Comparison of ENCODE assay signal across 11 cellular contexts in genomic region chr16:11087691-11088431, GRCh38.
DNase-seq lines count a peak whose midpoint lies in the region; ATAC-seq, FAIRE-seq and TF ChIP-seq lines count a peak whose summit lies in the region.
"Had no signal": no experiment of that assay in that cellular context is flagged by ENCODE, and none has a peak within 500 bp of the region (broad histone marks: within the 10 kb centered on the region; RNA-seq: fewer than 3 reads in every experiment).

No MANE protein-coding gene starts in this region.

- no peak for TF ChIP-seq CTCF in WTC11 (IDR thresholded peaks at IDR 0.05)
- TF ChIP-seq CTCF in H1 (IDR thresholded peaks at IDR 0.05; ENCODE audit: control extremely low read depth in 1 of 3, insufficient read depth in 1 of 3, low read depth in 1 of 3, low read length in 3 of 3): no peak
- TF ChIP-seq CTCF in Calu3 (IDR thresholded peaks at IDR 0.05; ENCODE audit: unreplicated experiment): no peak

- no peaks in the 10 kb centered on the region for H3K27me3 Mint-ChIP-seq in WTC11 (ENCODE audit: low read depth)
- H3K27me3 Mint-ChIP-seq in stimulated activated naive CD8-positive, alpha-beta T cell treated with anti-CD3 and anti-CD28 coated beads, Interleukin-15, Interleukin-2, amounts not matched to agents 100 ng/mL and 50 ng/mL, for 24 hours: no peaks in the 10 kb centered on the region
- no peaks in the 10 kb centered on the region for H3K27me3 Mint-ChIP-seq in Calu3 (ENCODE audit: unreplicated experiment)

- no peak overlapping the region for H3K9ac ChIP-seq in H1 (replicated peaks in 1 of 4; ENCODE audit: extremely low read depth in 1 of 4, low read depth in 3 of 4, low read length in 3 of 4)

- H3K18ac ChIP-seq in H1 (ENCODE audit: extremely low read depth, low read length): peak overlapping the region; percentile 53; the same call in 1 of the 2 replicates

- no peak overlapping the region for H2BK120ac ChIP-seq in H1 (replicated peaks; ENCODE audit: low read depth, low read length)

- no peaks in the 10 kb centered on the region for H3K27me3 ChIP-seq in H1 (replicated peaks in 1 of 4; ENCODE audit: control insufficient read depth in 3 of 4, extremely low read depth in 1 of 4, insufficient read depth in 3 of 4, low read length in 3 of 4)
- H3K27me3 ChIP-seq: Peyer's patch had no signal

- H3K56ac ChIP-seq in H1 (replicated peaks; ENCODE audit: insufficient read length, low read depth, low read length): no peak overlapping the region

- no peak overlapping the region for H4K8ac ChIP-seq in H1 (ENCODE audit: extremely low read depth, insufficient read depth, low read length)

- TF ChIP-seq RAD21 in H1 (IDR thresholded peaks at IDR 0.05 in 1 of 2, conservative IDR thresholded peaks at IDR 0.05 in 1 of 2; ENCODE audit: low read depth in 2 of 2, low read length in 2 of 2): no peak

- no peak for FAIRE-seq in H1 (lab: Jason Lieb, UNC)

- H4K20me1 ChIP-seq in H1 (replicated peaks in 1 of 2; ENCODE audit: control insufficient read depth in 1 of 2, insufficient read depth in 2 of 2, low read length in 2 of 2): no peaks in the 10 kb centered on the region

- H3K36me3 Mint-ChIP-seq in WTC11 (no peaks in the 10 kb centered on the region), Calu3 (ENCODE audit: insufficient read depth, unreplicated experiment) (peaks cover 16% of the 10 kb centered on the region)
- H3K36me3 Mint-ChIP-seq in stimulated activated naive CD8-positive, alpha-beta T cell treated with anti-CD3 and anti-CD28 coated beads, Interleukin-15, Interleukin-2, amounts not matched to agents 100 ng/mL and 50 ng/mL, for 24 hours (ENCODE audit: low read depth): peaks cover 13% of the 10 kb centered on the region

- no peak overlapping the region for H3K4me2 ChIP-seq in H1 (ENCODE audit: insufficient read depth in 1 of 2, low read depth in 2 of 2, low read length in 2 of 2)

- H3K4me3 Mint-ChIP-seq in WTC11 (no peak overlapping the region), Calu3 (ENCODE audit: low read depth, unreplicated experiment) (no peak overlapping the region)
- no peak overlapping the region for H3K4me3 Mint-ChIP-seq in stimulated activated naive CD8-positive, alpha-beta T cell treated with anti-CD3 and anti-CD28 coated beads, Interleukin-15, Interleukin-2, amounts not matched to agents 100 ng/mL and 50 ng/mL, for 24 hours

- no peaks in the 10 kb centered on the region for H3K36me3 ChIP-seq in H1 (ENCODE audit: control insufficient read depth in 2 of 4, insufficient read depth in 4 of 4, low read length in 3 of 4)
- H3K36me3 ChIP-seq: Peyer's patch had no signal

- H2BK12ac ChIP-seq in H1 (ENCODE audit: low read depth, low read length): no peak overlapping the region

- no peaks in the 10 kb centered on the region for H3K79me1 ChIP-seq in H1 (ENCODE audit: low read depth, low read length)

- H2BK20ac ChIP-seq in H1 (ENCODE audit: low read length): no peak overlapping the region

- no peak overlapping the region for H2AFZ ChIP-seq in H1 (ENCODE audit: low read length)

- no peak overlapping the region for H3K14ac ChIP-seq in H1 (ENCODE audit: insufficient read length)

- BruUV-seq in Calu3 (replicated peaks; lab: Mats Ljungman, UMichigan): no TSS peak

- H3K27ac ChIP-seq in H1 (ENCODE audit: low read depth, low read length): no peak overlapping the region

- no peaks in the 10 kb centered on the region for H3K9me3 ChIP-seq in H1 (ENCODE audit: insufficient read depth in 2 of 2, low read depth in 1 of 2, low read length in 1 of 2)
- H3K9me3 ChIP-seq: Peyer's patch had no signal

- ATAC-seq in WTC11 (peak; percentile 44), HG03135 (IDR thresholded peaks at IDR 0.05; ENCODE audit: unreplicated experiment) (no peak)

- CTCF ChIA-PET in WTC11 (lab: Charles Lee): interaction anchor here (0.6 to 1.7 kb wide), 3 partner anchors 283 to 299 kb away, joined by 3 to 5 read pairs (median 4); no protein-coding TSS in a partner anchor
- CTCF ChIA-PET in H1 (lab: Charles Lee; ENCODE audit: partially characterized antibody): interaction anchor here (0.6 to 1.6 kb wide), 12 partner anchors 12 to 268 kb away, joined by 3 to 7 read pairs (median 3); no protein-coding TSS in a partner anchor
- CTCF ChIA-PET in Calu3 (lab: Charles Lee): interaction anchor here (0.5 kb wide), 1 partner anchor 1217 kb away, joined by 4 read pairs; no protein-coding TSS in a partner anchor

- no peaks in the 10 kb centered on the region for H3K79me2 ChIP-seq in H1 (ENCODE audit: control insufficient read depth in 1 of 2, insufficient read depth in 2 of 2, low read length in 2 of 2)

- no peak for TF ChIP-seq POLR2A in H1 (IDR thresholded peaks at IDR 0.05; ENCODE audit: control extremely low read depth in 1 of 2, low read depth in 2 of 2, low read length in 2 of 2)

- H3K4me1 ChIP-seq in H1 (replicated peaks in 1 of 4; ENCODE audit: control insufficient read depth in 3 of 4, insufficient read depth in 4 of 4, low read length in 3 of 4): peaks cover 0 to 9% (median 1%) of the 10 kb centered on the region in 4 experiments; a peak in 2 of 7 replicates

- H2BK5ac ChIP-seq in H1 (ENCODE audit: low read depth, low read length): 0 out of 2 replicates have a peak overlapping the region, but pooled peaks have one; percentile 3

- H3K27ac Mint-ChIP-seq in WTC11 (no peak overlapping the region), Calu3 (ENCODE audit: unreplicated experiment) (no peak overlapping the region)
- H3K27ac Mint-ChIP-seq in stimulated activated naive CD8-positive, alpha-beta T cell treated with anti-CD3 and anti-CD28 coated beads, Interleukin-15, Interleukin-2, amounts not matched to agents 100 ng/mL and 50 ng/mL, for 24 hours: peak overlapping the region; percentile 84

- H3K9me3 Mint-ChIP-seq in WTC11: no peaks in the 10 kb centered on the region
- no peaks in the 10 kb centered on the region for H3K9me3 Mint-ChIP-seq in stimulated activated naive CD8-positive, alpha-beta T cell treated with anti-CD3 and anti-CD28 coated beads, Interleukin-15, Interleukin-2, amounts not matched to agents 100 ng/mL and 50 ng/mL, for 24 hours
- no peaks in the 10 kb centered on the region for H3K9me3 Mint-ChIP-seq in Calu3 (ENCODE audit: low read depth, unreplicated experiment)

- H2BK15ac ChIP-seq in H1 (ENCODE audit: low read length): no peak overlapping the region

- H3K23ac ChIP-seq in H1 (ENCODE audit: insufficient read length): no peak overlapping the region

- H3K4me3 ChIP-seq in H1 (ENCODE audit: extremely low read depth in 1 of 4, insufficient read depth in 2 of 4, low read depth in 3 of 4, low read length in 4 of 4): no peak overlapping the region
- H3K4me3 ChIP-seq: Peyer's patch had no signal

- WGBS in H1 (ENCODE audit: extremely low coverage in 1 of 2, insufficient coverage in 1 of 2, insufficient read length in 1 of 2, insufficient replicate concordance in 2 of 2, low coverage in 1 of 2, low lambda C conversion rate in 2 of 2, missing lambda C conversion rate in 1 of 2), 2 experiments: 79% methylated on average over 9 of the region's 9 CpGs; no CpG with 5 or more reads in 1 of the 2 experiments

- no peak overlapping the region for H4K5ac ChIP-seq in H1 (ENCODE audit: insufficient read length, low read depth, low read length)

- 0 out of 2 replicates have a peak, but pooled peaks cover 2% of the 10 kb centered on the region for H3K4me1 Mint-ChIP-seq in WTC11
- H3K4me1 Mint-ChIP-seq in stimulated activated naive CD8-positive, alpha-beta T cell treated with anti-CD3 and anti-CD28 coated beads, Interleukin-15, Interleukin-2, amounts not matched to agents 100 ng/mL and 50 ng/mL, for 24 hours (ENCODE audit: low read depth): peaks cover 83% of the 10 kb centered on the region
- H3K4me1 Mint-ChIP-seq in Calu3 (ENCODE audit: low read depth, unreplicated experiment): peaks cover 22% of the 10 kb centered on the region

- intact Hi-C loops in Calu3 (cut with micrococcal nuclease; ENCODE audit: unreplicated experiment): no loop called here

- H3K4ac ChIP-seq in H1 (replicated peaks; ENCODE audit: insufficient read length, low read depth, low read length): no peak overlapping the region

- POLR2A ChIA-PET in WTC11 (lab: Charles Lee) (interaction anchor here (0.6 kb wide), 1 partner anchor 384 kb away, joined by 6 read pairs; no protein-coding TSS in a partner anchor), H1 (lab: Charles Lee; ENCODE audit: partially characterized antibody) (interaction anchor here (0.9 to 1.0 kb wide), 2 partner anchors 30 to 167 kb away, joined by 3 read pairs; no protein-coding TSS in a partner anchor)

- no peaks in the 10 kb centered on the region for H3K23me2 ChIP-seq in H1 (ENCODE audit: low read depth, low read length)

- TF ChIP-seq EP300 in H1 (IDR thresholded peaks at IDR 0.05; ENCODE audit: borderline replicate concordance in 1 of 2, low read depth in 2 of 2, low read length in 2 of 2): no peak

- H2AK5ac ChIP-seq in H1 (ENCODE audit: low read depth, low read length): no peak overlapping the region

- peak; percentile 72 for DNase-seq in activated CD8-positive, alpha-beta memory T cell treated with anti-CD3 and anti-CD28 coated beads for 24 hours
- DNase-seq in activated CD8-positive, alpha-beta memory T cell treated with anti-CD3 and anti-CD28 coated beads, Interleukin-2, amount 50 U/mL, for 48 hours: no peak
- peak; percentile 31 for DNase-seq in WTC11 (ENCODE audit: low spot score)
- no peak for DNase-seq in H1 (ENCODE audit: low read depth in 1 of 2, low spot score in 2 of 2)
- DNase-seq in NCI-H1048 (lab: John Stamatoyannopoulos, UW): no peak
- DNase-seq in Calu3: no peak
- DNase-seq: anterior cingulate cortex, NCI-H187 had no signal

- H4K91ac ChIP-seq in H1 (replicated peaks; ENCODE audit: insufficient read length, low read length): no peak overlapping the region

TF ChIP-seq in WTC11, 78 proteins besides CTCF, POLR2A, EP300 and RAD21:
- TF ChIP-seq ZNF423 (CRISPR knock-in tag; IDR thresholded peaks at IDR 0.05) (0 out of 2 replicates have a peak, but pooled peaks have one; percentile 22), TCF7 (CRISPR knock-in tag; IDR thresholded peaks at IDR 0.05; ENCODE audit: low read depth) (no peak)

TF ChIP-seq in H1, 55 proteins besides CTCF, POLR2A, EP300 and RAD21:
- TF ChIP-seq, protein P1, sequence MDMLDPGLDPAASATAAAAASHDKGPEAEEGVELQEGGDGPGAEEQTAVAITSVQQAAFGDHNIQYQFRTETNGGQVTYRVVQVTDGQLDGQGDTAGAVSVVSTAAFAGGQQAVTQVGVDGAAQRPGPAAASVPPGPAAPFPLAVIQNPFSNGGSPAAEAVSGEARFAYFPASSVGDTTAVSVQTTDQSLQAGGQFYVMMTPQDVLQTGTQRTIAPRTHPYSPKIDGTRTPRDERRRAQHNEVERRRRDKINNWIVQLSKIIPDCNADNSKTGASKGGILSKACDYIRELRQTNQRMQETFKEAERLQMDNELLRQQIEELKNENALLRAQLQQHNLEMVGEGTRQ (IDR thresholded peaks at IDR 0.05; ENCODE audit: low read length): 0 out of 2 replicates have a peak, but pooled peaks have one; percentile 21
- TF ChIP-seq TCF12 (IDR thresholded peaks at IDR 0.05; ENCODE audit: low read depth, low read length): no peak

Comparison
In these comparisons a context has a peak if more than half of its experiments do, and no peak if none do; other contexts are left out.
1. DNase-seq: peak in activated CD8-positive, alpha-beta memory T cell treated with anti-CD3 and anti-CD28 coated beads for 24 hours (single experiment) and WTC11 (single experiment); none in activated CD8-positive, alpha-beta memory T cell treated with anti-CD3 and anti-CD28 coated beads, Interleukin-2, amount 50 U/mL, for 48 hours (single experiment), H1 (0 of 2), NCI-H1048 (single experiment) and Calu3 (single experiment).